In the genomic region with DNA sequence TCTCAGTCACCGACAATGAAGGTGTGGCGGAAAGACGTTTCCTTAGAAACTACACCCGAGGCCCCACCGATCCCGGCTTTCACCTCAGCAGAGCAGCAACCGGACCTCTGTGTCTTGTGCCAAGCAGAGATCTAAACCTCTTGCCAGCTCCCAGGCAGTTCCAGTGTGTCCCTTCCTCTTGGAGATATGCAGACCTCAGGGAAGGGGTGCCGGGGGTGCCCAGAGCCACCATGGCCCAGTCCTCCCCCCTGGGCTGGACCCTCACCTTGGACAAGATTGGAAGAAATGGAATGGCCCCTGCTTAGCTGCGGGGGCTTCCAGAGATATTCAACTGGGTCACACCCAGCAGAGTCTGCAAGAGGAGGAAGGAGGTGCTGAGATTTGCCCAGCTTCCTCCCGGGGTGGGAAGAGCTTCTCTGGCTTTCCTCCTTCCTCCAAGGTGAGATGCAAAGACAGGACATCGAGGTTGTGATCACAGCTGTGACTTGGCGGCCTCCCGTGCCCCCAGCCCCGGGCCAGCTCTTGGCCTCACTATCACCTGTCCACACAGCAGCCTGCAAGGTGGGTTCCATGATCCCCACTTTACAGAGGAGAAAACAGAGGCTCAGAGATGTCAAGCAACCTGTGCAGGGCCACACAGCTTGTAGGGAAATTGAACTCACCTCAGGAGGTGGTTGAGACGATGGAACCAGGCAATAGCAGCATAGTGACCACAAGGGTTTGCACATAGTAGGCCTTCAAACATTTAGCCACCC, we compare ENCODE assay signal across 16 cellular contexts.
"Had no signal": no experiment of that assay in that cellular context is flagged by ENCODE, and none has a peak within 500 bp of the region (broad histone marks: within the 10 kb centered on the region; RNA-seq: fewer than 3 reads in every experiment).

No MANE protein-coding gene starts in this region.

- FAIRE-seq: colon, endothelial cell of umbilical vein, islet of Langerhans, TTC549 had no signal

- H3K9me3 ChIP-seq: psoas muscle, testis had no signal

- H3K27ac ChIP-seq: heart left ventricle, left ventricle myocardium inferior, psoas muscle, testis had no signal

- ATAC-seq: heart left ventricle, psoas muscle had no signal

- H3K4me1 ChIP-seq: heart left ventricle, left ventricle myocardium inferior, psoas muscle, testis had no signal

- H3K27me3 ChIP-seq: testis had no signal

- DNase-seq: activated CD4-positive, alpha-beta T cell treated with anti-CD3 and anti-CD28 coated beads, Interleukin-2, amount 10 ng/mL, durations not matched to agents 7 days and 5 days; activated CD4-positive, CD25-positive, alpha-beta regulatory T cell; activated gamma-delta T cell; activated T-cell treated with anti-CD3 and anti-CD28 coated beads, Interleukin-2, amount 50 U/mL, for 48 hours; foreskin melanocyte; heart left ventricle; left ventricle myocardium inferior; nucleus accumbens; psoas muscle; stimulated activated CD4-positive, alpha-beta T cell treated with anti-CD3 and anti-CD28 coated beads, Interleukin-4, amount 100 ng/mL, for 1 hour; T-helper 2 cell; testis had no signal

- H3K36me3 ChIP-seq: heart left ventricle, left ventricle myocardium inferior had no signal

- H3K4me3 ChIP-seq: heart left ventricle, left ventricle myocardium inferior, psoas muscle, testis had no signal
